In genomic region chr19:34405892-34406660, GRCh38 we compare ENCODE assay signal across 14 cellular contexts. TPM values are rescaled to one million over a fixed set of nuclear protein-coding genes. Genes with fewer than 3 reads are reported as not detected.
A peak's percentile ranks its signal among the peaks of the same experiment; 100 is the strongest.
DNase-seq lines count a peak whose midpoint lies in the region; ATAC-seq, FAIRE-seq and TF ChIP-seq lines count a peak whose summit lies in the region.
"Had no signal": no experiment of that assay in that cellular context is flagged by ENCODE, and none has a peak within 500 bp of the region (broad histone marks: within the 10 kb centered on the region; RNA-seq: fewer than 3 reads in every experiment).

No MANE protein-coding gene starts in this region.

- H3K27me3 Mint-ChIP-seq in Calu3 (ENCODE audit: unreplicated experiment) (no peaks in the 10 kb centered on the region), mesothelial cell of epicardium (ENCODE audit: low read depth) (no peaks in the 10 kb centered on the region)

- H3K4me2 ChIP-seq in A549, result peak overlapping the region; percentile 77; the same call in 2 of the 3 replicates

- no peak for TF ChIP-seq POLR2A in A549 (IDR thresholded peaks at IDR 0.05; ENCODE audit: low read length)

- H3K27ac Mint-ChIP-seq in Calu3 (ENCODE audit: unreplicated experiment) (no peak overlapping the region), mesothelial cell of epicardium (no peak overlapping the region)

- H3K4me3 ChIP-seq in A549, result no peak overlapping the region
- H3K4me3 ChIP-seq: gastroesophageal sphincter had no signal

- TF ChIP-seq EP300 in A549 (IDR thresholded peaks at IDR 0.05), result no peak

- ATAC-seq in A549, result no peak
- ATAC-seq in HG02642 (IDR thresholded peaks at IDR 0.05; ENCODE audit: poor library complexity, unreplicated experiment), result no peak
- ATAC-seq: gastroesophageal sphincter had no signal

- H3K9me3 Mint-ChIP-seq in Calu3 (ENCODE audit: low read depth, unreplicated experiment), result no peaks in the 10 kb centered on the region
- no peaks in the 10 kb centered on the region for H3K9me3 Mint-ChIP-seq in mesothelial cell of epicardium

- 85% methylated on average over 13 of the region's 13 CpGs for WGBS in A549 (ENCODE audit: missing lambda C conversion rate)

- H3K4me1 ChIP-seq in A549, result peaks cover 17% of the 10 kb centered on the region; the same call in 2 of the 3 replicates

- TSS peak; percentile 23 for BruUV-seq in Calu3 (replicated peaks; lab: Mats Ljungman, UMichigan)

- TF ChIP-seq RAD21 in A549 (conservative IDR thresholded peaks at IDR 0.05 in 1 of 2, IDR thresholded peaks at IDR 0.05 in 1 of 2), result no peak

- H3K4me3 Mint-ChIP-seq in Calu3 (ENCODE audit: low read depth, unreplicated experiment) (no peak overlapping the region), mesothelial cell of epicardium (peak overlapping the region; percentile 38)

- no peaks in the 10 kb centered on the region for H3K9me3 ChIP-seq in A549
- H3K9me3 ChIP-seq: gastroesophageal sphincter had no signal

- H3K36me3 Mint-ChIP-seq in Calu3 (ENCODE audit: insufficient read depth, unreplicated experiment) (peaks cover 33% of the 10 kb centered on the region), mesothelial cell of epicardium (peaks cover 14% of the 10 kb centered on the region)

- H3K27ac ChIP-seq in A549 (no peak overlapping the region), VCaP (peak overlapping the region; percentile 92; the same call in 1 of the 2 replicates)
- H3K27ac ChIP-seq: gastroesophageal sphincter, RWPE1 had no signal

- no peak for FAIRE-seq in A549 (lab: Jason Lieb, UNC)

- intact Hi-C loops in Calu3 (cut with micrococcal nuclease; ENCODE audit: unreplicated experiment), result no loop called here

- POLR2A ChIA-PET in A549 (lab: Yijun Ruan, JAX), result no interaction called here

- TF ChIP-seq CTCF in A549 (IDR thresholded peaks at IDR 0.05), result no peak
- TF ChIP-seq CTCF in Calu3 (IDR thresholded peaks at IDR 0.05; ENCODE audit: unreplicated experiment), result no peak
- TF ChIP-seq CTCF in VCaP (conservative IDR thresholded peaks at IDR 0.05), result no peak
- TF ChIP-seq CTCF in mesothelial cell of epicardium (IDR thresholded peaks at IDR 0.05; ENCODE audit: unreplicated experiment), result no peak

- CTCF ChIA-PET in A549 (lab: Yijun Ruan, JAX) (interaction anchor here (0.5 to 1.5 kb wide), 8 partner anchors 9 to 185 kb away, joined by 3 to 6 read pairs (median 3); no protein-coding TSS in a partner anchor), Calu3 (lab: Charles Lee) (interaction anchor here (0.7 kb wide), 1 partner anchor 620 kb away, joined by 5 read pairs; no protein-coding TSS in a partner anchor)

- peaks cover 13% of the 10 kb centered on the region for H3K4me1 Mint-ChIP-seq in Calu3 (ENCODE audit: low read depth, unreplicated experiment)
- peaks cover 3% of the 10 kb centered on the region for H3K4me1 Mint-ChIP-seq in mesothelial cell of epicardium

- DNase-seq in A549 (ENCODE audit: low read depth in 1 of 2, low spot score in 1 of 2) (no peak), Calu3 (no peak), mesothelial cell of epicardium (ENCODE audit: low spot score in 2 of 2, unreplicated experiment in 2 of 2) (no peak), ureter (ENCODE audit: low spot score) (no peak), 8988T (no peak)
- no peak for DNase-seq in central memory CD4-positive, alpha-beta T cell
- DNase-seq: GOT3; NCI-H1436 treated with DMSO at 0.1 percent for 48 hours; stimulated activated CD4-positive, alpha-beta T cell treated with anti-CD3 and anti-CD28 coated beads, Interleukin-2, amount 100 ng/mL, for 48 hours; SW 1271 had no signal

TF ChIP-seq in A549, 52 proteins besides CTCF, POLR2A, EP300 and RAD21:
- no peak for TF ChIP-seq MYC (IDR thresholded peaks at IDR 0.05; ENCODE audit: borderline replicate concordance, low read length)
- no peak for TF ChIP-seq RCOR1 (IDR thresholded peaks at IDR 0.05; ENCODE audit: low read depth, low read length)
- no peak for TF ChIP-seq HES2 (IDR thresholded peaks at IDR 0.05)
- no peak for TF ChIP-seq POLR2AphosphoS2 (conservative IDR thresholded peaks at IDR 0.05; ENCODE audit: low read length)
- no peak for TF ChIP-seq MAZ (IDR thresholded peaks at IDR 0.05; ENCODE audit: borderline replicate concordance, low read depth, low read length)
- TF ChIP-seq CBX8 (IDR thresholded peaks at IDR 0.05), result no peak
- no peak for TF ChIP-seq SMC3 (IDR thresholded peaks at IDR 0.05)
- no peak for TF ChIP-seq MAX (IDR thresholded peaks at IDR 0.05)
- no peak for TF ChIP-seq MAFK (IDR thresholded peaks at IDR 0.05; ENCODE audit: partially characterized antibody)
- no peak for TF ChIP-seq ZC3H11A (IDR thresholded peaks at IDR 0.05)
- no peak for TF ChIP-seq HOXA7 (CRISPR knock-in tag; IDR thresholded peaks at IDR 0.05)
- TF ChIP-seq BHLHE40 (IDR thresholded peaks at IDR 0.05; ENCODE audit: low read depth, low read length), result no peak
- no peak for TF ChIP-seq E2F6 (IDR thresholded peaks at IDR 0.05; ENCODE audit: borderline replicate concordance, low read depth)
- TF ChIP-seq RNF2 (IDR thresholded peaks at IDR 0.05; ENCODE audit: borderline replicate concordance, low read depth), result no peak
- TF ChIP-seq TFCP2L1 (CRISPR knock-in tag; IDR thresholded peaks at IDR 0.05), result no peak
- no peak for TF ChIP-seq HOXB13 (CRISPR knock-in tag; IDR thresholded peaks at IDR 0.05; ENCODE audit: low read depth)
- TF ChIP-seq ZNF302 (CRISPR knock-in tag; IDR thresholded peaks at IDR 0.05), result no peak
- no peak for TF ChIP-seq TP53 (CRISPR knock-in tag; IDR thresholded peaks at IDR 0.05)
- no peak for TF ChIP-seq REST (IDR thresholded peaks at IDR 0.05)
- no peak for TF ChIP-seq ESRRA (IDR thresholded peaks at IDR 0.05; ENCODE audit: borderline replicate concordance, low read length)
TF ChIP-seq in A549: peak in this region for 0.

RNA-seq across cellular contexts. Expression of gene PDCD2L, which starts 1.9 kb away (rescaled TPM):
- polyA plus RNA-seq in A549 (2011; rRNA removed) (58.5 and 68.9 TPM in 2 replicates), A549 (2017; fragmentation: RNase III; extraction: RNeasy Plus Mini Kit Qiagen cat#74134 plus additional on column Dnase treatment) (28.2 to 32.7 TPM (median 31.5 TPM) in 3 replicates)
- polyA plus RNA-seq in A549 (2012; cell fraction: cytosol; rRNA removed), result 72.1 and 74.8 TPM in 2 replicates
- 50.7 and 66.9 TPM in 2 replicates for polyA plus RNA-seq in A549 (2012; cell fraction: nucleus; rRNA removed)
- polyA minus RNA-seq in A549 (2011; rRNA and poly(A)+ RNA removed), result 43.5 and 50.5 TPM in 2 replicates
- total RNA-seq in Calu3 (2022) (29.3 and 35.7 TPM in 2 replicates), mesothelial cell of epicardium (10.0 to 16.5 TPM (median 12.5 TPM) in 3 replicates), ureter (10.6 TPM)

RNA-seq across cellular contexts. Expression of gene UBA2, which starts 22.1 kb away (rescaled TPM):
- polyA plus RNA-seq in A549 (2011; rRNA removed) (504 and 514 TPM in 2 replicates), A549 (2017; fragmentation: RNase III; extraction: RNeasy Plus Mini Kit Qiagen cat#74134 plus additional on column Dnase treatment) (217 to 255 TPM (median 224 TPM) in 3 replicates)
- polyA plus RNA-seq in A549 (2012; cell fraction: cytosol; rRNA removed), result 169 TPM in 2 replicates
- 53.4 and 73.7 TPM in 2 replicates for polyA plus RNA-seq in A549 (2012; cell fraction: nucleus; rRNA removed)
- 255 and 318 TPM in 2 replicates for polyA minus RNA-seq in A549 (2011; rRNA and poly(A)+ RNA removed)
- total RNA-seq in Calu3 (2022) (137 and 158 TPM in 2 replicates), mesothelial cell of epicardium (98.7 to 113 TPM (median 106 TPM) in 3 replicates), ureter (82.9 TPM)

RNA-seq across cellular contexts. Expression of gene GPI, which starts 41.1 kb away (rescaled TPM):
- polyA plus RNA-seq in A549 (2011; rRNA removed), result 443 and 565 TPM in 2 replicates
- polyA plus RNA-seq in A549 (2012; cell fraction: cytosol; rRNA removed), result 630 and 674 TPM in 2 replicates
- 958 and 1,031 TPM in 2 replicates for polyA plus RNA-seq in A549 (2012; cell fraction: nucleus; rRNA removed)
- polyA plus RNA-seq in A549 (2017; fragmentation: RNase III; extraction: RNeasy Plus Mini Kit Qiagen cat#74134 plus additional on column Dnase treatment), result 548 to 579 TPM (median 555 TPM) in 3 replicates
- polyA minus RNA-seq in A549 (2011; rRNA and poly(A)+ RNA removed), result 992 and 1,185 TPM in 2 replicates
- total RNA-seq in Calu3 (2022), result 353 and 375 TPM in 2 replicates
- total RNA-seq in mesothelial cell of epicardium, result 226 to 228 TPM (median 226 TPM) in 3 replicates
- 229 TPM for total RNA-seq in ureter
